Comparison of ENCODE assay signal across 8 cellular contexts in the genomic region with DNA sequence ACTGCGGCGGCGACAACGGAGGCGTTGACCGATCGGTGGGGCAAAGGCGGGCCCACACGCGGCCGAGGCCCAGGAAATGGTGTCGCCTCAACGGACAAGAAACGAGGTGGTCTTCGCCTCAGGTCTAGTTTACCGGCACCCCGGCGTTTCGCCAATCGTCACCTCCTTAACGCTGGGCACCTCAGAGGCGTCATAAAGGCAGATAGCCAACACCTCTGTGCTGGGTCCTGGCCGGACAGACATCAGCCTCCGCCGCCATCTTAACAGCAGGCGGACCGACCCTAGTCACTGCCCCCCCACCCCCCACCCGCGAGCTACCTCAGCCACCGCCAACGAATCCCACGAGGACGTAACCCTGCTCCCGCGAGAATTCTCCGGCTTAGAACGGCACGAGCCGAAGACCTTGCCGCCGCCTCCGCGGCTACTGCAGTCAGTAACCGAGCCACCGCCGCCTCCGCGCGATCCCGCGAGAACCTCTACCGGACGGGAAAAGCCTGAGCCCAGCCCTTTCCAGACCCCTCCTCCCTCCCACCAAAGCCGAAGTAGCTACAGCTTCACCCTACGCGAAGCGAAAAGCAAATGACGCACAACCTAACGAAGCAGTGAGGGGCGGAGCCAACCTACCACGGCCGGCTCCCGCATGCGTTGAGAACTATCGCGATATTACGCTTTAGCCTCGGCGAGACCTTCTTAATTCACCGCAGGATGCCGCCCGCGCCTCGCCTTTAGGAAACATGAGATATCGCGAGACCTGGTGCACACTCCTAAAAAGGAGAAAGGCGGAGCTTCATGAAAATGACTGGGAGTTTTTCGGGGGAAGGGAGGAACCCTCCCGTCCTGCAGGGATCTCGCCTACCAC. TPM values are rescaled to one million over a fixed set of nuclear protein-coding genes. Genes with fewer than 3 reads are reported as not detected.
DNase-seq lines count a peak whose midpoint lies in the region; ATAC-seq, FAIRE-seq and TF ChIP-seq lines count a peak whose summit lies in the region.

No MANE protein-coding gene starts in this region.

- no peak for TF ChIP-seq CTCF in vagina (IDR thresholded peaks at IDR 0.05)

- no peaks in the 10 kb centered on the region for H3K4me1 ChIP-seq in vagina

- peak overlapping the region; percentile 78 for H3K27ac ChIP-seq in vagina

- H3K27me3 ChIP-seq in vagina, result no peaks in the 10 kb centered on the region

- TF ChIP-seq POLR2A in vagina (IDR thresholded peaks at IDR 0.05), result peak in 1 of 2 donors; percentile 59

- H3K36me3 ChIP-seq in vagina, result no peaks in the 10 kb centered on the region

- peak; percentile 58 for ATAC-seq in HG02981 (IDR thresholded peaks at IDR 0.05; ENCODE audit: unreplicated experiment)

- DNase-seq in GM18507 (ENCODE audit: extremely low spot score, insufficient read length, low read depth), result peak; percentile 38
- DNase-seq in NCI-H2029 (lab: John Stamatoyannopoulos, UW), result peak; percentile 98
- DNase-seq in T-helper 9 cell, result peak; percentile 75
- DNase-seq in astrocyte of the hippocampus (ENCODE audit: low read depth, low spot score), result peak; percentile 97
- DNase-seq in hepatic stellate cell (ENCODE audit: low spot score), result peak; percentile 73
- DNase-seq in putamen (ENCODE audit: low spot score), result peak; percentile 97
- peak in 1 of 2 donors; percentile 97 for DNase-seq in vagina (ENCODE audit: extremely low spot score in 2 of 2)

- intact Hi-C loops in vagina (cut with DNase I), result no loop called here

- H3K9me3 ChIP-seq in vagina, result no peaks in the 10 kb centered on the region

- H3K4me3 ChIP-seq in vagina, result peak overlapping the region; percentile 55 to 65

- no peak for FAIRE-seq in GM18507 (lab: Jason Lieb, UNC)

RNA-seq across cellular contexts. Expression of a gene that starts 2.7 kb away (rescaled TPM):
- total RNA-seq in vagina, result 120 TPM
